10 cellular contexts compared by ENCODE assay signal in genomic region chr6:82362868-82363267, GRCh38. TPM values are rescaled to one million over a fixed set of nuclear protein-coding genes. Genes with fewer than 3 reads are reported as not detected.
DNase-seq lines count a peak whose midpoint lies in the region; ATAC-seq, FAIRE-seq and TF ChIP-seq lines count a peak whose summit lies in the region.
"Had no signal": no experiment of that assay in that cellular context is flagged by ENCODE, and none has a peak within 500 bp of the region (broad histone marks: within the 10 kb centered on the region; RNA-seq: fewer than 3 reads in every experiment).

No MANE protein-coding gene starts in this region.

- in situ Hi-C loops in GM12878 (cut with MboI): no loop called here

- no peak overlapping the region for H3K9ac ChIP-seq in GM12878 (ENCODE audit: control insufficient read depth, insufficient read depth, low read length)

- DNase-seq in activated CD4-positive, alpha-beta memory T cell treated with anti-CD3 and anti-CD28 coated beads for 36 hours: no peak
- DNase-seq in activated CD4-positive, alpha-beta memory T cell treated with anti-CD3 and anti-CD28 coated beads, Interleukin-2, amount 10 ng/mL, durations not matched to agents 7 days and 5 days: no peak
- DNase-seq in GM12878 (ENCODE audit: low read depth, low spot score): no peak
- DNase-seq in immature natural killer cell: no peak
- no peak for DNase-seq in thoracic aorta (ENCODE audit: low spot score)
- no peak for DNase-seq in activated CD8-positive, alpha-beta T cell treated with anti-CD3 and anti-CD28 coated beads, Interleukin-2, amount 10 ng/mL, durations not matched to agents 7 days and 5 days
- DNase-seq in HEK293T (ENCODE audit: extremely low spot score): no peak
- DNase-seq in NCI-H187 treated with DMSO at 0.1 percent for 48 hours (lab: John Stamatoyannopoulos, UW): no peak
- DNase-seq: cortex of kidney had no signal

- peak overlapping the region; percentile 75 for H3K4me3 Mint-ChIP-seq in activated CD4-positive, alpha-beta memory T cell treated with anti-CD3 and anti-CD28 coated beads for 36 hours
- no peak overlapping the region for H3K4me3 Mint-ChIP-seq in activated CD4-positive, alpha-beta memory T cell treated with anti-CD3 and anti-CD28 coated beads, Interleukin-2, amount 10 ng/mL, durations not matched to agents 7 days and 5 days
- H3K4me3 Mint-ChIP-seq in immature natural killer cell: peak overlapping the region in 4 of 5 donors; percentile 22 to 82 (median 58)
- H3K4me3 Mint-ChIP-seq in activated CD8-positive, alpha-beta T cell treated with anti-CD3 and anti-CD28 coated beads, Interleukin-2, amount 10 ng/mL, durations not matched to agents 7 days and 5 days: no peak overlapping the region

- TF ChIP-seq CTCF in GM12878 (IDR thresholded peaks at IDR 0.05 in 2 of 3, conservative IDR thresholded peaks at IDR 0.05 in 1 of 3; ENCODE audit: control insufficient read depth in 2 of 3, extremely low read depth in 1 of 3, insufficient read depth in 1 of 3, low read depth in 3 of 3, low read length in 3 of 3) (no peak), thoracic aorta (IDR thresholded peaks at IDR 0.05) (no peak)

- H3K36me3 Mint-ChIP-seq in activated CD4-positive, alpha-beta memory T cell treated with anti-CD3 and anti-CD28 coated beads for 36 hours: no peaks in the 10 kb centered on the region
- no peaks in the 10 kb centered on the region for H3K36me3 Mint-ChIP-seq in activated CD4-positive, alpha-beta memory T cell treated with anti-CD3 and anti-CD28 coated beads, Interleukin-2, amount 10 ng/mL, durations not matched to agents 7 days and 5 days (ENCODE audit: low read depth)
- H3K36me3 Mint-ChIP-seq in immature natural killer cell: no peaks in the 10 kb centered on the region
- no peaks in the 10 kb centered on the region for H3K36me3 Mint-ChIP-seq in activated CD8-positive, alpha-beta T cell treated with anti-CD3 and anti-CD28 coated beads, Interleukin-2, amount 10 ng/mL, durations not matched to agents 7 days and 5 days (ENCODE audit: low read depth)

- no peaks in the 10 kb centered on the region for H4K20me1 ChIP-seq in GM12878 (ENCODE audit: control insufficient read depth, insufficient read depth)

- SMC1A ChIA-PET in GM12878 (lab: Charles Lee; ENCODE audit: uncharacterized antibody, unreplicated experiment): no interaction called here

- H3K4me2 ChIP-seq in GM12878 (ENCODE audit: control insufficient read depth, insufficient read depth): no peak overlapping the region; the same call in 1 of the 2 replicates

- H3K27me3 ChIP-seq in GM12878 (replicated peaks in 1 of 2; ENCODE audit: control insufficient read depth in 2 of 2, insufficient read depth in 2 of 2, low read length in 1 of 2): peaks cover 3 to 5% of the 10 kb centered on the region in 2 experiments; a peak in 2 of 4 replicates
- no peaks in the 10 kb centered on the region for H3K27me3 ChIP-seq in thoracic aorta (replicated peaks; ENCODE audit: insufficient read depth)

- CTCF ChIA-PET in activated CD4-positive, alpha-beta memory T cell treated with anti-CD3 and anti-CD28 coated beads for 36 hours (lab: Charles Lee): no interaction called here
- CTCF ChIA-PET in activated CD4-positive, alpha-beta memory T cell treated with anti-CD3 and anti-CD28 coated beads, Interleukin-2, amount 10 ng/mL, durations not matched to agents 7 days and 5 days (lab: Charles Lee): interaction anchor here (0.6 kb wide), 1 partner anchor 117 kb away, joined by 3 read pairs; no protein-coding TSS in a partner anchor
- CTCF ChIA-PET in GM12878 (lab: Yijun Ruan, JAX): interaction anchor here (0.7 to 1.4 kb wide), 2 partner anchors 92 to 326 kb away, joined by 3 read pairs; no protein-coding TSS in a partner anchor
- CTCF ChIA-PET in activated CD8-positive, alpha-beta T cell treated with anti-CD3 and anti-CD28 coated beads, Interleukin-2, amount 10 ng/mL, durations not matched to agents 7 days and 5 days (lab: Charles Lee): interaction anchor here (0.7 to 1.9 kb wide), 2 partner anchors 92 to 703 kb away, joined by 3 to 6 read pairs; partner anchors contain the start of gene UBE3D
- CTCF ChIA-PET in HEK293T (lab: Yijun Ruan, JAX): interaction anchor here (0.6 to 1.4 kb wide), 4 partner anchors 7 to 681 kb away, joined by 3 to 4 read pairs (median 4); no protein-coding TSS in a partner anchor

- no peaks in the 10 kb centered on the region for H3K36me3 ChIP-seq in GM12878 (ENCODE audit: control insufficient read depth in 2 of 2, insufficient read depth in 2 of 2, low read length in 1 of 2)
- no peaks in the 10 kb centered on the region for H3K36me3 ChIP-seq in thoracic aorta

- FAIRE-seq in GM12878 (lab: Jason Lieb, UNC): no peak

- H3K9me3 ChIP-seq in GM12878 (replicated peaks; ENCODE audit: control insufficient read depth, insufficient read depth, low read length): no peaks in the 10 kb centered on the region; the same call in 2 of the 3 replicates
- H3K9me3 ChIP-seq in thoracic aorta: no peaks in the 10 kb centered on the region

- no peak for ATAC-seq in GM12878
- no peak for ATAC-seq in thoracic aorta (ENCODE audit: insufficient number of reproducible peaks, low FRiP score, low read depth)
- no peak for ATAC-seq in activated CD8-positive, alpha-beta T cell treated with anti-CD3 and anti-CD28 coated beads, Interleukin-2, amount 10 ng/mL, durations not matched to agents 7 days and 5 days

- H3K27ac ChIP-seq in GM12878 (ENCODE audit: control insufficient read depth, insufficient read depth): no peak overlapping the region
- peak overlapping the region in 1 of 2 donors; percentile 76 for H3K27ac ChIP-seq in thoracic aorta
- H3K27ac ChIP-seq: C4-2B had no signal

- peaks cover 16% of the 10 kb centered on the region for H3K4me1 Mint-ChIP-seq in activated CD4-positive, alpha-beta memory T cell treated with anti-CD3 and anti-CD28 coated beads for 36 hours (ENCODE audit: low read depth)
- H3K4me1 Mint-ChIP-seq in activated CD4-positive, alpha-beta memory T cell treated with anti-CD3 and anti-CD28 coated beads, Interleukin-2, amount 10 ng/mL, durations not matched to agents 7 days and 5 days: peaks cover 23% of the 10 kb centered on the region
- H3K4me1 Mint-ChIP-seq in immature natural killer cell: peaks cover 15 to 20% of the 10 kb centered on the region in 2 donors
- H3K4me1 Mint-ChIP-seq in activated CD8-positive, alpha-beta T cell treated with anti-CD3 and anti-CD28 coated beads, Interleukin-2, amount 10 ng/mL, durations not matched to agents 7 days and 5 days (ENCODE audit: low read depth): peaks cover 21% of the 10 kb centered on the region

- BruUV-seq in GM12878 (replicated peaks; lab: Mats Ljungman, UMichigan): no TSS peak

- H3K4me3 ChIP-seq in GM12878: peak overlapping the region; percentile 77
- peak overlapping the region; percentile 77 for H3K4me3 ChIP-seq in thoracic aorta

- H3K9me3 Mint-ChIP-seq in activated CD4-positive, alpha-beta memory T cell treated with anti-CD3 and anti-CD28 coated beads for 36 hours: no peaks in the 10 kb centered on the region
- H3K9me3 Mint-ChIP-seq in activated CD4-positive, alpha-beta memory T cell treated with anti-CD3 and anti-CD28 coated beads, Interleukin-2, amount 10 ng/mL, durations not matched to agents 7 days and 5 days: no peaks in the 10 kb centered on the region
- peaks cover 0 to 8% (median under 1%) of the 10 kb centered on the region in 6 donors for H3K9me3 Mint-ChIP-seq in immature natural killer cell
- H3K9me3 Mint-ChIP-seq in activated CD8-positive, alpha-beta T cell treated with anti-CD3 and anti-CD28 coated beads, Interleukin-2, amount 10 ng/mL, durations not matched to agents 7 days and 5 days (ENCODE audit: insufficient read depth): no peaks in the 10 kb centered on the region

- POLR2A ChIA-PET in activated CD4-positive, alpha-beta memory T cell treated with anti-CD3 and anti-CD28 coated beads for 36 hours (lab: Charles Lee): interaction anchor here (0.6 kb wide), 1 partner anchor 25 kb away, joined by 3 read pairs; no protein-coding TSS in a partner anchor
- POLR2A ChIA-PET in activated CD4-positive, alpha-beta memory T cell treated with anti-CD3 and anti-CD28 coated beads, Interleukin-2, amount 10 ng/mL, durations not matched to agents 7 days and 5 days (lab: Charles Lee): no interaction called here
- POLR2A ChIA-PET in GM12878 (lab: Charles Lee): no interaction called here
- POLR2A ChIA-PET in activated CD8-positive, alpha-beta T cell treated with anti-CD3 and anti-CD28 coated beads, Interleukin-2, amount 10 ng/mL, durations not matched to agents 7 days and 5 days (lab: Charles Lee): interaction anchor here (0.6 kb wide), 1 partner anchor 331 kb away, joined by 5 read pairs; no protein-coding TSS in a partner anchor
- POLR2A ChIA-PET in HEK293T (lab: Yijun Ruan, JAX): interaction anchor here (0.6 to 1.0 kb wide), 4 partner anchors 25 to 115 kb away, joined by 3 to 4 read pairs (median 4); no protein-coding TSS in a partner anchor

- 47% methylated on average over 8 of the region's 8 CpGs for WGBS in GM12878 (ENCODE audit: insufficient coverage, insufficient replicate concordance, low lambda C conversion rate, missing lambda C conversion rate)

- H3K4me1 ChIP-seq in GM12878 (ENCODE audit: control insufficient read depth, insufficient read depth, low read length): no peaks in the 10 kb centered on the region
- peaks cover 5 to 14% of the 10 kb centered on the region in 2 donors for H3K4me1 ChIP-seq in thoracic aorta (ENCODE audit: control insufficient read depth in 1 of 2, low read depth in 2 of 2)

- no peaks in the 10 kb centered on the region for H3K79me2 ChIP-seq in GM12878 (ENCODE audit: control insufficient read depth, insufficient read depth, low read length)

- H2AFZ ChIP-seq in GM12878 (ENCODE audit: control insufficient read depth, low read depth, low read length): no peak overlapping the region; the same call in 1 of the 2 replicates

- RAD21 ChIA-PET in GM12878 (lab: Charles Lee; ENCODE audit: unreplicated experiment): no interaction called here

- intact Hi-C loops in activated CD4-positive, alpha-beta memory T cell treated with anti-CD3 and anti-CD28 coated beads for 36 hours (cut with micrococcal nuclease): loop anchor here (5.0 to 10.0 kb wide), 2 partner anchors 81 to 692 kb away; no protein-coding TSS in a partner anchor
- intact Hi-C loops in GM12878 (cut with micrococcal nuclease; ENCODE audit: unreplicated experiment): loop anchor here (10.0 kb wide), 2 partner anchors 88 to 702 kb away; partner anchors contain the start of genes DOP1A and UBE3D

- no peak overlapping the region for H3K27ac Mint-ChIP-seq in activated CD4-positive, alpha-beta memory T cell treated with anti-CD3 and anti-CD28 coated beads for 36 hours
- no peak overlapping the region for H3K27ac Mint-ChIP-seq in activated CD4-positive, alpha-beta memory T cell treated with anti-CD3 and anti-CD28 coated beads, Interleukin-2, amount 10 ng/mL, durations not matched to agents 7 days and 5 days
- no peak overlapping the region for H3K27ac Mint-ChIP-seq in immature natural killer cell
- no peak overlapping the region for H3K27ac Mint-ChIP-seq in activated CD8-positive, alpha-beta T cell treated with anti-CD3 and anti-CD28 coated beads, Interleukin-2, amount 10 ng/mL, durations not matched to agents 7 days and 5 days

- no peak for TF ChIP-seq RAD21 in GM12878 (IDR thresholded peaks at IDR 0.05; ENCODE audit: insufficient read depth, low read depth, low read length)

- TF ChIP-seq POLR2A in GM12878 (IDR thresholded peaks at IDR 0.05; ENCODE audit: low read depth, low read length): no peak

- H3K27me3 Mint-ChIP-seq in activated CD4-positive, alpha-beta memory T cell treated with anti-CD3 and anti-CD28 coated beads for 36 hours: peaks cover 50% of the 10 kb centered on the region
- H3K27me3 Mint-ChIP-seq in activated CD4-positive, alpha-beta memory T cell treated with anti-CD3 and anti-CD28 coated beads, Interleukin-2, amount 10 ng/mL, durations not matched to agents 7 days and 5 days: peaks cover 63% of the 10 kb centered on the region
- H3K27me3 Mint-ChIP-seq in immature natural killer cell (ENCODE audit: low read depth in 3 of 3): peaks cover 20 to 23% (median 20%) of the 10 kb centered on the region in 3 donors
- peaks cover 49% of the 10 kb centered on the region for H3K27me3 Mint-ChIP-seq in activated CD8-positive, alpha-beta T cell treated with anti-CD3 and anti-CD28 coated beads, Interleukin-2, amount 10 ng/mL, durations not matched to agents 7 days and 5 days (ENCODE audit: low read depth)

- no peak for TF ChIP-seq EP300 in GM12878 (IDR thresholded peaks at IDR 0.05; ENCODE audit: borderline replicate concordance in 1 of 2, control insufficient read depth in 1 of 2, low read depth in 2 of 2, low read length in 2 of 2)

RNA-seq across cellular contexts. Expression of gene TPBG, which starts 0.7 kb away (rescaled TPM):
- total RNA-seq in activated CD4-positive, alpha-beta memory T cell treated with anti-CD3 and anti-CD28 coated beads for 36 hours: under 1 TPM; 0.34 to 0.55 TPM
- under 1 TPM; 0.10 to 0.18 TPM for total RNA-seq in activated CD4-positive, alpha-beta memory T cell treated with anti-CD3 and anti-CD28 coated beads, Interleukin-2, amount 10 ng/mL, durations not matched to agents 7 days and 5 days
- total RNA-seq in GM12878 (2013; cell fraction: nucleolus; rRNA removed): 1.0 and 1.1 TPM in 2 replicates
- total RNA-seq in GM12878 (2014; rRNA removed) (0.73 and 1.1 TPM in 2 replicates), GM12878 (2014; rRNA removed; fragmentation: Illumina TruSeq; extraction: Trizol) (0.18 and 0.27 TPM in 2 replicates), GM12878 (2021) (0.48 and 0.59 TPM in 2 replicates), thoracic aorta (10 to 100 TPM; 38.7 to 53.8 TPM)
- polyA plus RNA-seq in GM12878 (2011; ENCODE audit: low read depth): 1.3 TPM
- polyA plus RNA-seq in GM12878 (2011; rRNA removed) (0.58 and 0.75 TPM in 2 replicates), GM12878 (2014; fragmentation: Illumina TruSeq; extraction: Trizol) (0.47 and 0.76 TPM in 2 replicates), GM12878 (2014; fragmentation: Nextera tagmentation; extraction: Ambion mirVana) (under 1 TPM; 0.06 to 0.33 TPM), GM12878 (2014; rRNA removed) (0.79 and 0.86 TPM in 2 replicates), GM12878 (2016; fragmentation: Nextera tagmentation; extraction: Ambion mirVana) (under 1 TPM; 0.82 to 0.98 TPM), immature natural killer cell (not detected)
- 0.52 and 0.59 TPM in 2 replicates for polyA plus RNA-seq in GM12878 (2011; cell fraction: cytosol; rRNA removed)
- polyA plus RNA-seq in GM12878 (2011; cell fraction: nucleus; rRNA removed): 2.4 and 3.6 TPM in 2 replicates
- polyA plus RNA-seq in GM12878 (2012): 2.0 and 3.1 TPM in 2 replicates
- 0.31 and 0.66 TPM in 2 replicates for polyA minus RNA-seq in GM12878 (2011; rRNA and poly(A)+ RNA removed)
- 0.73 and 1.3 TPM in 2 replicates for polyA minus RNA-seq in GM12878 (2011; cell fraction: cytosol; rRNA and poly(A)+ RNA removed)
- polyA minus RNA-seq in GM12878 (2011; cell fraction: nucleus; rRNA and poly(A)+ RNA removed): 0.73 and 1.1 TPM in 2 replicates
- not detected for total RNA-seq in activated CD8-positive, alpha-beta T cell treated with anti-CD3 and anti-CD28 coated beads, Interleukin-2, amount 10 ng/mL, durations not matched to agents 7 days and 5 days

Comparison
In these comparisons a context has a peak if more than half of its experiments do, and no peak if none do; other contexts are left out.
1. H3K4me3 Mint-ChIP-seq: peak in activated CD4-positive, alpha-beta memory T cell treated with anti-CD3 and anti-CD28 coated beads for 36 hours (single experiment) and immature natural killer cell (4 of 5); none in activated CD4-positive, alpha-beta memory T cell treated with anti-CD3 and anti-CD28 coated beads, Interleukin-2, amount 10 ng/mL, durations not matched to agents 7 days and 5 days (single experiment) and activated CD8-positive, alpha-beta T cell treated with anti-CD3 and anti-CD28 coated beads, Interleukin-2, amount 10 ng/mL, durations not matched to agents 7 days and 5 days (single experiment).
2. POLR2A ChIA-PET loops: an anchor here in activated CD4-positive, alpha-beta memory T cell treated with anti-CD3 and anti-CD28 coated beads for 36 hours (0.6 kb wide), activated CD8-positive, alpha-beta T cell treated with anti-CD3 and anti-CD28 coated beads, Interleukin-2, amount 10 ng/mL, durations not matched to agents 7 days and 5 days (0.6 kb wide) and HEK293T (0.6 to 1.0 kb wide); none called in activated CD4-positive, alpha-beta memory T cell treated with anti-CD3 and anti-CD28 coated beads, Interleukin-2, amount 10 ng/mL, durations not matched to agents 7 days and 5 days and GM12878.
3. RNA of gene TPBG, which starts 0.7 kb away (total RNA-seq): 38.7 to 53.8 TPM in thoracic aorta; 0.18 to 1.1 TPM in GM12878, 0.34 to 0.55 TPM in activated CD4-positive, alpha-beta memory T cell treated with anti-CD3 and anti-CD28 coated beads for 36 hours, 0.10 to 0.18 TPM in activated CD4-positive, alpha-beta memory T cell treated with anti-CD3 and anti-CD28 coated beads, Interleukin-2, amount 10 ng/mL, durations not matched to agents 7 days and 5 days and not detected in activated CD8-positive, alpha-beta T cell treated with anti-CD3 and anti-CD28 coated beads, Interleukin-2, amount 10 ng/mL, durations not matched to agents 7 days and 5 days; every median in the first group is over 10 times any median in the second.